Comparison of ENCODE assay signal across 19 cellular contexts in genomic region chr2:53366570-53366969, GRCh38.
DNase-seq lines count a peak whose midpoint lies in the region; ATAC-seq and TF ChIP-seq lines count a peak whose summit lies in the region.
"Had no signal": no experiment of that assay in that cellular context is flagged by ENCODE, and none has a peak within 500 bp of the region (broad histone marks: within the 10 kb centered on the region; RNA-seq: fewer than 3 reads in every experiment).

No MANE protein-coding gene starts in this region.

- intact Hi-C loops in left colon (cut with DNase I, micrococcal nuclease) (no loop called here), natural killer cell (cut with micrococcal nuclease) (no loop called here)

- no peaks in the 10 kb centered on the region for H3K4me1 Mint-ChIP-seq in natural killer cell
- H3K4me1 Mint-ChIP-seq: CD4-positive, CD25-positive, alpha-beta regulatory T cell had no signal

- H3K9me3 Mint-ChIP-seq in natural killer cell: peaks cover 0 to 2% of the 10 kb centered on the region in 2 donors

- H3K27me3 Mint-ChIP-seq in natural killer cell (ENCODE audit: low read depth in 2 of 2): no peaks in the 10 kb centered on the region
- H3K27me3 Mint-ChIP-seq: CD4-positive, CD25-positive, alpha-beta regulatory T cell had no signal

- ATAC-seq in left colon (peak; percentile 82), natural killer cell (no peak)
- ATAC-seq: HCT116 had no signal

- TF ChIP-seq CTCF in natural killer cell (IDR thresholded peaks at IDR 0.05): no peak

- no peaks in the 10 kb centered on the region for H3K36me3 Mint-ChIP-seq in natural killer cell
- H3K36me3 Mint-ChIP-seq: CD4-positive, CD25-positive, alpha-beta regulatory T cell had no signal

- no peak overlapping the region for H3K27ac Mint-ChIP-seq in natural killer cell
- H3K27ac Mint-ChIP-seq: CD4-positive, CD25-positive, alpha-beta regulatory T cell had no signal

- DNase-seq in COR-L47 (lab: John Stamatoyannopoulos, UW) (peak; percentile 18), NCI-H1417 (lab: John Stamatoyannopoulos, UW) (peak in 2 of 3 experiments; percentile 73 to 94), NCI-H748 treated with DMSO at 0.1 percent for 48 hours (lab: John Stamatoyannopoulos, UW) (peak; percentile 72), left colon (no peak), natural killer cell (no peak)
- DNase-seq in activated naive CD4-positive, alpha-beta T cell treated with anti-CD3 and anti-CD28 coated beads, Interleukin-2, amount 50 U/mL, for 16 hours: no peak
- no peak for DNase-seq in stimulated activated CD4-positive, alpha-beta T cell treated with anti-CD3 and anti-CD28 coated beads, Interleukin-4, amount 100 ng/mL, for 24 hours
- DNase-seq: CD4-positive, CD25-positive, alpha-beta regulatory T cell; DMS53; NCI-H1092 treated with DMSO at 0.1 percent for 48 hours; NCI-H1694; NCI-H2029 treated with DMSO at 0.1 percent for 48 hours; NCI-H2171; NCI-H226; NCI-H510A; NCI-H774; Peyer's patch; SIG-M5 had no signal

- no peak overlapping the region for H3K4me3 Mint-ChIP-seq in natural killer cell
- H3K4me3 Mint-ChIP-seq: CD4-positive, CD25-positive, alpha-beta regulatory T cell had no signal

Comparison
In these comparisons a context has a peak if more than half of its experiments do, and no peak if none do; other contexts are left out.
1. DNase-seq: peak in COR-L47 (single experiment), NCI-H1417 (2 of 3) and NCI-H748 treated with DMSO at 0.1 percent for 48 hours (single experiment); none in left colon (0 of 2), activated naive CD4-positive, alpha-beta T cell treated with anti-CD3 and anti-CD28 coated beads, Interleukin-2, amount 50 U/mL, for 16 hours (single experiment), stimulated activated CD4-positive, alpha-beta T cell treated with anti-CD3 and anti-CD28 coated beads, Interleukin-4, amount 100 ng/mL, for 24 hours (single experiment) and natural killer cell (single experiment).